26 cellular contexts compared by ENCODE assay signal in genomic region chr5:137738947-137739346, GRCh38.
"Had no signal": no experiment of that assay in that cellular context is flagged by ENCODE, and none has a peak within 500 bp of the region (broad histone marks: within the 10 kb centered on the region; RNA-seq: fewer than 3 reads in every experiment).

No MANE protein-coding gene starts in this region.

- H3K4me3 Mint-ChIP-seq: activated B cell treated with CpG ODN at 0.5 μM for 24 hours; activated CD4-positive, alpha-beta T cell treated with anti-CD3 and anti-CD28 coated beads for 36 hours; endodermal cell; mesothelial cell of epicardium had no signal

- FAIRE-seq: urothelium cell line had no signal

- ATAC-seq: activated CD4-positive, alpha-beta T cell treated with anti-CD3 and anti-CD28 coated beads for 36 hours; activated naive CD4-positive, alpha-beta T cell treated with anti-CD3 and anti-CD28 coated beads, Interleukin-2, amount 50 U/mL, for 72 hours; body of pancreas; gastroesophageal sphincter; naive thymus-derived CD8-positive, alpha-beta T cell had no signal

- DNase-seq: activated B cell treated with CpG ODN at 0.5 μM for 24 hours; activated CD4-positive, alpha-beta T cell treated with anti-CD3 and anti-CD28 coated beads for 36 hours; activated CD4-positive, alpha-beta T cell treated with anti-CD3 and anti-CD28 coated beads, Interleukin-2, amount 50 U/mL, for 4 hours; activated gamma-delta T cell; amygdala; body of pancreas; cortex of kidney; esophagus squamous epithelium; head of caudate nucleus; hypothalamus; left ventricle myocardium inferior; naive thymus-derived CD8-positive, alpha-beta T cell; ovary; spleen; stimulated activated CD4-positive, alpha-beta T cell treated with anti-CD3 and anti-CD28 coated beads, Interleukin-4, amount 100 ng/mL, for 24 hours; stimulated activated naive CD4-positive, alpha-beta T cell treated with Interleukin-2 at 50 U/mL for 16 hours; substantia nigra; T-helper 9 cell; transverse colon had no signal

- H3K9me3 ChIP-seq: body of pancreas, esophagus squamous epithelium, gastroesophageal sphincter, left ventricle myocardium inferior, ovary, prostate gland, transverse colon had no signal

- H3K4me1 ChIP-seq: prostate gland had no signal

- H3K27ac ChIP-seq: body of pancreas, cardiac muscle cell, esophagus squamous epithelium, gastroesophageal sphincter, ovary, prostate gland, spleen, transverse colon had no signal

- H3K36me3 ChIP-seq: cardiac muscle cell, esophagus squamous epithelium, gastroesophageal sphincter, left ventricle myocardium inferior, ovary, prostate gland, spleen, transverse colon had no signal

- H3K4me3 ChIP-seq: body of pancreas, cardiac muscle cell, esophagus squamous epithelium, gastroesophageal sphincter, left ventricle myocardium inferior, ovary, prostate gland, spleen, transverse colon had no signal

- H3K27ac Mint-ChIP-seq: activated B cell treated with CpG ODN at 0.5 μM for 24 hours; activated CD4-positive, alpha-beta T cell treated with anti-CD3 and anti-CD28 coated beads for 36 hours; activated naive CD4-positive, alpha-beta T cell treated with anti-CD3 and anti-CD28 coated beads, Interleukin-2, amount 50 U/mL, for 72 hours; endodermal cell; mesothelial cell of epicardium had no signal

- H3K36me3 Mint-ChIP-seq: naive thymus-derived CD8-positive, alpha-beta T cell had no signal

- H3K27me3 ChIP-seq: body of pancreas, cardiac muscle cell, esophagus squamous epithelium, gastroesophageal sphincter, ovary, transverse colon had no signal

- H3K27me3 Mint-ChIP-seq: activated B cell treated with CpG ODN at 0.5 μM for 24 hours; activated CD4-positive, alpha-beta T cell treated with anti-CD3 and anti-CD28 coated beads for 36 hours; naive thymus-derived CD8-positive, alpha-beta T cell had no signal
